ENCODE assay signal across 8 cellular contexts in genomic region chr7:13991791-13992620, GRCh38. TPM values are rescaled to one million over a fixed set of nuclear protein-coding genes. Genes with fewer than 3 reads are reported as not detected.
A peak's percentile ranks its signal among the peaks of the same experiment; 100 is the strongest.
DNase-seq lines count a peak whose midpoint lies in the region; ATAC-seq and TF ChIP-seq lines count a peak whose summit lies in the region.

No MANE protein-coding gene starts in this region.

- H3K27me3 ChIP-seq in right lobe of liver (no peaks in the 10 kb centered on the region), vagina (no peaks in the 10 kb centered on the region)

- H3K4me3 ChIP-seq in right lobe of liver, result peak overlapping the region in 2 of 3 donors; percentile 70 to 73
- peak overlapping the region; percentile 60 to 75 for H3K4me3 ChIP-seq in vagina

- TF ChIP-seq CTCF in right lobe of liver (IDR thresholded peaks at IDR 0.05) (no peak), vagina (IDR thresholded peaks at IDR 0.05) (no peak)

- peak overlapping the region; percentile 14 for H3K27ac ChIP-seq in caudate nucleus (ENCODE audit: low read depth, low read length)
- peak overlapping the region; percentile 51 to 81 (median 55) for H3K27ac ChIP-seq in right lobe of liver
- peak overlapping the region; percentile 76 for H3K27ac ChIP-seq in vagina

- TF ChIP-seq POLR2A in right lobe of liver (IDR thresholded peaks at IDR 0.05) (no peak), vagina (IDR thresholded peaks at IDR 0.05) (no peak)

- WGBS in right lobe of liver (ENCODE audit: insufficient coverage, low coverage, low lambda C conversion rate, missing lambda C conversion rate), result 68% methylated on average over 12 of the region's 12 CpGs

- intact Hi-C loops in left cardiac atrium (cut with DNase I) (no loop called here), Right ventricle myocardium inferior (cut with DNase I) (loop anchor here (5.0 to 10.0 kb wide), 4 partner anchors 80 to 465 kb away; no protein-coding TSS in a partner anchor), right lobe of liver (cut with DNase I) (no loop called here), vagina (cut with DNase I) (no loop called here)

- ATAC-seq in left cardiac atrium (no peak), Right ventricle myocardium inferior (no peak), right lobe of liver (peak in 1 of 4 donors; percentile 20)

- H3K9me3 ChIP-seq in right lobe of liver, result no peaks in the 10 kb centered on the region
- no peaks in the 10 kb centered on the region for H3K9me3 ChIP-seq in vagina

- no peaks in the 10 kb centered on the region for H3K36me3 ChIP-seq in right lobe of liver
- H3K36me3 ChIP-seq in vagina, result no peaks in the 10 kb centered on the region

- H3K4me1 ChIP-seq in right lobe of liver (peaks cover 0 to 15% (median 5%) of the 10 kb centered on the region in 4 donors), vagina (peaks cover 5% of the 10 kb centered on the region)

- DNase-seq in left cardiac atrium (peak; percentile 22), Right ventricle myocardium inferior (ENCODE audit: missing footprints) (no peak), caudate nucleus (lab: John Stamatoyannopoulos, UW) (no peak), right lobe of liver (no peak), vagina (ENCODE audit: extremely low spot score in 2 of 2) (no peak), epidermal melanocyte (ENCODE audit: insufficient read length, low spot score) (no peak)
- DNase-seq in stimulated activated naive CD4-positive, alpha-beta T cell treated with Interleukin-2 at 50 U/mL for 16 hours (lab: John Stamatoyannopoulos, UW), result no peak
- DNase-seq in stimulated activated CD4-positive, alpha-beta T cell treated with anti-CD3 and anti-CD28 coated beads, Interleukin-4, amount 100 ng/mL, for 4 hours, result no peak

RNA-seq across cellular contexts. Expression of gene ETV1, which starts 2.5 kb away (rescaled TPM):
- total RNA-seq in left cardiac atrium (10 to 100 TPM; 52.9 to 57.9 TPM), Right ventricle myocardium inferior (27.9 TPM), right lobe of liver (1 to 10 TPM; 3.3 to 8.2 (median 5.6) TPM), vagina (4.2 TPM)

Comparison
In these comparisons a context has a peak if more than half of its experiments do, and no peak if none do; other contexts are left out.
1. H3K27ac ChIP-seq: peak in every context shown above with its lines; median percentile 76 in vagina; 55 in right lobe of liver; 14 in caudate nucleus.